1 cellular context compared by ENCODE assay signal in the genomic region with DNA sequence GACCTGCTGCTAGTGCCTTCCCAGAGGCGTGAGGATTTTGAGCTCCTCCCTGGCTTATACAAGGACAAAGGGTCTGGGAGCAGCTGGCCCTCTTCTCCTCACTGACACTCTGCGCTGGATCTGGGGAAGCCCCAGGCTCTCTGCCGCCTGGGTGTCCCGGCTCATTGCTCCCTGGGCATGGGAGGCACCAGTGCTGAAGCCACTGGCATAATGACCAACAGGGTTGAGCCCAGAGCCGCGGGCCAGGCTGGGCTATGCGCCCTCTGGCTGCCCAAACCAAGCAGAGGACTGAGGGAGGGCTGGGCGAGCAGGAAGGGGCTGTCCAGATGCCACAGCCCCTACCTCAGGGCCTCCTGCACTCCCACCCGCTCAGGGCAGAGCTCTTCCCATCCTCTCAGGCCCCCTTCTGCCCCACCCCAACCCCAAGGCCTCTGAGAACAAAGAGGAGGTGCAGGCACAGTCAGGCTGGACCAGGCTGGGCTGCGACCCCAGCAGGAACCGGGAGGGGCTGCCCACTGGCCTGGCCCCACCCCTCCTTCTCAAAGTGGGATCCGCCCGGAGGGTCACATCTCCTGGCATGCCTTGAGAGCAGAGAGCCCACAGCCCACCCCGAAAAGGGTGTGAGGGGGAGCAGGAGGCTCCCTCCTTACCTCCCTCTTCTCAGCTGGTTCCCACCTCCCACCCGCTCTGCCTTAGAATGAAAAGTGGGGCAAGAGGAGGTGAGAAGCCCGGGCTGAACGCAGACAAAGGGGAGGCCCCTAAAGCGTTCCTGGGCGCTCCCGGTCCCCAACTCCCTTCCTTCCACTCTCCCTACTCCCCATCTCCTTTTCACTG.
TF ChIP-seq lines count a peak whose summit lies in the region.

No MANE protein-coding gene starts in this region.

TF ChIP-seq in GM23338, 12 proteins besides CTCF, POLR2A, EP300 and RAD21 (continued from another document):
- TF ChIP-seq REST (IDR thresholded peaks at IDR 0.05; ENCODE audit: unreplicated experiment) (no peak), STAT1 (IDR thresholded peaks at IDR 0.05; ENCODE audit: unreplicated experiment) (no peak), JUNB (IDR thresholded peaks at IDR 0.05; ENCODE audit: unreplicated experiment) (no peak)
